ENCODE assay signal across 9 cellular contexts in the genomic region with DNA sequence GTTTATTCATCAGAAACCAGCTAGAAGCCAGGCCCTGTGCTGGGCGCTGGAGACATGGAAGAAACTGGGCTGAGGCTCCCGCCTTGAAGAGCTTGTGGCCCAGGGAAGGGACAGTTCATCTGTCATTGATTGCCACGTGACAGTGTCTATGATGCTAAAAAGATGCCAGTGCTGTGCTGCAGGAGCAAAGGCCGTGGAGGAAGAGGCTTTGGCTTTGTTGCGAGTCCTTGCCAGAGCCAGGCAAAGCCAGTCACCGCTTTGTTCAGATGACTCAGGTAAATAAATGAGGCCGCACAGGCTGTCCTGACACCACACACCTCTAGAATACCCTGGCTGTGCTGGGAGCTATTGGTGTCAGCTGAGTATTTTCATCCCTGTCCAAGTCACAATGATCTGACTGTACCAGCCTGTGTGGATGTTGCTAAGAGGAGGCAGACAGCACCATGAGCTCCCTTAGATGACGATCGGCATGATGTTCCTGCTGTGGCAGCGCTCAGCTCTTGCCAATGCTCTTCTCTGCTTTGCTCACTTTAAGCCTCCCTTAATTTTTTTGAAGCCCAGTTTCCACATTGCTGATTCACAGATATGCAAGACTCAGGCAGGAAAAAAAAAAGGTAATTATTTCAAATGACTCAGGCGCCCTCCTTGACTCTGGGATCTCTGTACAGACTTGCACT.
DNase-seq lines count a peak whose midpoint lies in the region; ATAC-seq and TF ChIP-seq lines count a peak whose summit lies in the region.
"Had no signal": no experiment of that assay in that cellular context is flagged by ENCODE, and none has a peak within 500 bp of the region (broad histone marks: within the 10 kb centered on the region; RNA-seq: fewer than 3 reads in every experiment).

No MANE protein-coding gene starts in this region.

- H3K27me3 ChIP-seq in CD8-positive, alpha-beta T cell (ENCODE audit: insufficient read depth, low read length) = no peaks in the 10 kb centered on the region
- H3K27me3 ChIP-seq in effector memory CD4-positive, alpha-beta T cell (replicated peaks; ENCODE audit: control insufficient read depth, insufficient read depth, low read length, poor library complexity, severe bottlenecking) = no peaks in the 10 kb centered on the region
- H3K27me3 ChIP-seq: SJSA1 had no signal

- peak in 1 of 7 experiments; percentile 48 for DNase-seq in CD8-positive, alpha-beta T cell
- DNase-seq in NCI-H226 = peak; percentile 66
- no peak for DNase-seq in effector memory CD4-positive, alpha-beta T cell
- DNase-seq in SIG-M5 (lab: John Stamatoyannopoulos, UW) = no peak
- DNase-seq in NCI-H2227 (lab: John Stamatoyannopoulos, UW; ENCODE audit: unreplicated experiment) = no peak

- no peaks in the 10 kb centered on the region for H3K27me3 Mint-ChIP-seq in CD8-positive, alpha-beta T cell (ENCODE audit: low read depth)
- no peaks in the 10 kb centered on the region for H3K27me3 Mint-ChIP-seq in nephron (ENCODE audit: low read depth)

- H3K9me3 ChIP-seq in CD8-positive, alpha-beta T cell (ENCODE audit: low read length) = no peaks in the 10 kb centered on the region
- no peaks in the 10 kb centered on the region for H3K9me3 ChIP-seq in effector memory CD4-positive, alpha-beta T cell (ENCODE audit: control insufficient read depth, low read length)
- H3K9me3 ChIP-seq: SJSA1 had no signal

- H3K27ac Mint-ChIP-seq in CD8-positive, alpha-beta T cell = peak overlapping the region; percentile 74
- H3K27ac Mint-ChIP-seq in nephron = peak overlapping the region in 2 of 3 experiments; percentile 77 to 85

- TF ChIP-seq CTCF in CD8-positive, alpha-beta T cell (IDR thresholded peaks at IDR 0.05) = no peak
- TF ChIP-seq CTCF in nephron (IDR thresholded peaks at IDR 0.05; ENCODE audit: unreplicated experiment in 3 of 3) = no peak

- intact Hi-C loops in CD8-positive, alpha-beta T cell (cut with DNase I, micrococcal nuclease) = loop anchor here (2.0 to 10.0 kb wide), 6 partner anchors 155 to 1218 kb away; no protein-coding TSS in a partner anchor

- POLR2A ChIA-PET in CD8-positive, alpha-beta T cell (lab: Charles Lee) = interaction anchor here (1.6 to 2.2 kb wide), 3 partner anchors 78 to 408 kb away, joined by 5 to 6 read pairs (median 5); partner anchors contain the start of genes CCNL1 and TIPARP

- CTCF ChIA-PET in CD8-positive, alpha-beta T cell (lab: Charles Lee) = interaction anchor here (0.6 to 3.8 kb wide), 23 partner anchors 11 to 1038 kb away, joined by 3 to 35 read pairs (median 4); partner anchors contain the start of genes SSR3 and TIPARP

- peaks cover 9% of the 10 kb centered on the region for H3K4me1 ChIP-seq in CD8-positive, alpha-beta T cell (ENCODE audit: insufficient read depth, low read length)
- H3K4me1 ChIP-seq in effector memory CD4-positive, alpha-beta T cell (ENCODE audit: control insufficient read depth, insufficient read depth, low read length, poor library complexity, severe bottlenecking) = peaks cover 12% of the 10 kb centered on the region

- no peak for ATAC-seq in CD8-positive, alpha-beta T cell
- ATAC-seq in HG02981 (IDR thresholded peaks at IDR 0.05; ENCODE audit: unreplicated experiment) (no peak), HG03469 (IDR thresholded peaks at IDR 0.05; ENCODE audit: unreplicated experiment) (no peak)

- H3K36me3 Mint-ChIP-seq in CD8-positive, alpha-beta T cell = no peaks in the 10 kb centered on the region
- no peaks in the 10 kb centered on the region for H3K36me3 Mint-ChIP-seq in nephron (ENCODE audit: low read depth)

- H3K4me1 Mint-ChIP-seq in CD8-positive, alpha-beta T cell (ENCODE audit: low read depth) = peaks cover 11% of the 10 kb centered on the region
- H3K4me1 Mint-ChIP-seq in nephron = peaks cover 82% of the 10 kb centered on the region

- H3K27ac ChIP-seq in CD8-positive, alpha-beta T cell (ENCODE audit: low read depth, low read length) = no peak overlapping the region
- peak overlapping the region; percentile 41 for H3K27ac ChIP-seq in effector memory CD4-positive, alpha-beta T cell (ENCODE audit: insufficient read depth, low read length, poor library complexity, severe bottlenecking)
- H3K27ac ChIP-seq: SJSA1 had no signal

- no peak overlapping the region for H3K4me3 Mint-ChIP-seq in CD8-positive, alpha-beta T cell
- peak overlapping the region in 2 of 3 experiments; percentile 37 to 45 for H3K4me3 Mint-ChIP-seq in nephron

- no peaks in the 10 kb centered on the region for H3K36me3 ChIP-seq in CD8-positive, alpha-beta T cell (ENCODE audit: insufficient read depth, low read length)
- no peaks in the 10 kb centered on the region for H3K36me3 ChIP-seq in effector memory CD4-positive, alpha-beta T cell (ENCODE audit: control insufficient read depth, insufficient read depth, low read length)
- H3K36me3 ChIP-seq: SJSA1 had no signal

- no peaks in the 10 kb centered on the region for H3K9me3 Mint-ChIP-seq in CD8-positive, alpha-beta T cell
- H3K9me3 Mint-ChIP-seq in nephron = no peaks in the 10 kb centered on the region

- H3K4me3 ChIP-seq in CD8-positive, alpha-beta T cell (ENCODE audit: low read depth, low read length) = no peak overlapping the region
- no peak overlapping the region for H3K4me3 ChIP-seq in effector memory CD4-positive, alpha-beta T cell (ENCODE audit: insufficient read depth, low read depth, low read length, poor library complexity, severe bottlenecking)
- H3K4me3 ChIP-seq: SJSA1 had no signal
